In genomic region chr19:41581068-41581467, GRCh38 we compare ENCODE assay signal across 3 cellular contexts. TPM values are rescaled to one million over a fixed set of nuclear protein-coding genes. Genes with fewer than 3 reads are reported as not detected.
"Had no signal": no experiment of that assay in that cellular context is flagged by ENCODE, and none has a peak within 500 bp of the region (broad histone marks: within the 10 kb centered on the region; RNA-seq: fewer than 3 reads in every experiment).

No MANE protein-coding gene starts in this region.

RNA-seq across cellular contexts. Expression of gene CEACAM21, which starts 5.1 kb away (rescaled TPM):
- total RNA-seq: vagina had no signal

RNA-seq across cellular contexts. Expression of gene CEACAM4, which starts 45.8 kb away (rescaled TPM):
- total RNA-seq: temporal lobe, urinary bladder, vagina had no signal
